In genomic region chr18:50105027-50105426, GRCh38 we compare ENCODE assay signal across 1 cellular context.
TF ChIP-seq lines count a peak whose summit lies in the region.

No MANE protein-coding gene starts in this region.

TF ChIP-seq in HEK293, 187 proteins besides CTCF, POLR2A, EP300 and RAD21 (continued from another document and continues in another):
- TF ChIP-seq ZNF221 (tag by site-specific recombination; IDR thresholded peaks at IDR 0.05; ENCODE audit: borderline replicate concordance) (no peak), ZNF623 (tag by site-specific recombination; IDR thresholded peaks at IDR 0.05) (peak; percentile 89), RBAK (tag by site-specific recombination; IDR thresholded peaks at IDR 0.05) (peak; percentile 77; the same call in 1 of the 2 replicates), ZNF133 (tag by site-specific recombination; IDR thresholded peaks at IDR 0.05) (no peak), ZNF747 (tag by site-specific recombination; IDR thresholded peaks at IDR 0.05) (no peak), ZNF510 (tag by site-specific recombination; IDR thresholded peaks at IDR 0.05; ENCODE audit: insufficient replicate concordance) (peak; percentile 95), ZNF654 (tag by site-specific recombination; IDR thresholded peaks at IDR 0.05; ENCODE audit: low read depth) (peak; percentile 60), ZNF184 (tag by site-specific recombination; IDR thresholded peaks at IDR 0.05) (no peak), ZNF394 (tag by site-specific recombination; IDR thresholded peaks at IDR 0.05; ENCODE audit: borderline replicate concordance) (peak; percentile 99), ZNF416 (tag by site-specific recombination; IDR thresholded peaks at IDR 0.05) (no peak), ZIC2 (tag by site-specific recombination; IDR thresholded peaks at IDR 0.05) (no peak), ZFP69B (tag by site-specific recombination; IDR thresholded peaks at IDR 0.05) (no peak), SCRT2 (tag by site-specific recombination; IDR thresholded peaks at IDR 0.05) (no peak), ZXDB (tag by site-specific recombination; IDR thresholded peaks at IDR 0.05) (peak; percentile 90), ZNF629 (tag by site-specific recombination; IDR thresholded peaks at IDR 0.05) (peak; percentile 74), ZNF777 (tag by site-specific recombination; IDR thresholded peaks at IDR 0.05; ENCODE audit: borderline replicate concordance) (no peak), FEZF1 (tag by site-specific recombination; IDR thresholded peaks at IDR 0.05) (0 out of 2 replicates have a peak, but pooled peaks have one; percentile 19), EGR2 (tag by site-specific recombination; IDR thresholded peaks at IDR 0.05; ENCODE audit: low read depth) (no peak), ZNF48 (tag by site-specific recombination; IDR thresholded peaks at IDR 0.05) (no peak), ZNF548 (tag by site-specific recombination; IDR thresholded peaks at IDR 0.05) (no peak), ZNF292 (tag by site-specific recombination; IDR thresholded peaks at IDR 0.05; ENCODE audit: borderline replicate concordance, low read depth) (peak; percentile 64; the same call in 1 of the 2 replicates), ZNF341 (tag by site-specific recombination; IDR thresholded peaks at IDR 0.05; ENCODE audit: low read depth) (peak; percentile 45), ZBTB48 (tag by site-specific recombination; IDR thresholded peaks at IDR 0.05) (no peak), ZNF560 (tag by site-specific recombination; IDR thresholded peaks at IDR 0.05; ENCODE audit: borderline replicate concordance) (peak; percentile 98), ZSCAN16 (tag by site-specific recombination; IDR thresholded peaks at IDR 0.05) (no peak), ZNF114 (tag by site-specific recombination; IDR thresholded peaks at IDR 0.05) (no peak), SCRT1 (tag by site-specific recombination; IDR thresholded peaks at IDR 0.05; ENCODE audit: borderline replicate concordance) (no peak), ZNF366 (tag by site-specific recombination; conservative IDR thresholded peaks at IDR 0.05) (peak; percentile 46; the same call in 1 of the 2 replicates), ZSCAN18 (tag by site-specific recombination; IDR thresholded peaks at IDR 0.05) (no peak), ZNF121 (tag by site-specific recombination; IDR thresholded peaks at IDR 0.05) (0 out of 2 replicates have a peak, but pooled peaks have one; percentile 62), ZNF112 (tag by site-specific recombination; IDR thresholded peaks at IDR 0.05) (no peak), ZNF140 (tag by site-specific recombination; IDR thresholded peaks at IDR 0.05) (peak; percentile 96), ZNF521 (tag by site-specific recombination; IDR thresholded peaks at IDR 0.05) (no peak), SP2 (tag by site-specific recombination; IDR thresholded peaks at IDR 0.05) (no peak), KLF1 (tag by site-specific recombination; IDR thresholded peaks at IDR 0.05) (no peak), ZNF335 (tag by site-specific recombination; conservative IDR thresholded peaks at IDR 0.05) (no peak), ATF2 (tag by site-specific recombination; IDR thresholded peaks at IDR 0.05; ENCODE audit: low read depth) (no peak), ZNF501 (tag by site-specific recombination; IDR thresholded peaks at IDR 0.05) (peak; percentile 80; the same call in 1 of the 2 replicates), ZNF311 (tag by site-specific recombination; IDR thresholded peaks at IDR 0.05; ENCODE audit: borderline replicate concordance) (no peak), ZNF670 (tag by site-specific recombination; IDR thresholded peaks at IDR 0.05; ENCODE audit: low read depth) (no peak), ZNF677 (tag by site-specific recombination; IDR thresholded peaks at IDR 0.05) (no peak), ZNF18 (tag by site-specific recombination; IDR thresholded peaks at IDR 0.05) (no peak)
- TF ChIP-seq, protein P1, sequence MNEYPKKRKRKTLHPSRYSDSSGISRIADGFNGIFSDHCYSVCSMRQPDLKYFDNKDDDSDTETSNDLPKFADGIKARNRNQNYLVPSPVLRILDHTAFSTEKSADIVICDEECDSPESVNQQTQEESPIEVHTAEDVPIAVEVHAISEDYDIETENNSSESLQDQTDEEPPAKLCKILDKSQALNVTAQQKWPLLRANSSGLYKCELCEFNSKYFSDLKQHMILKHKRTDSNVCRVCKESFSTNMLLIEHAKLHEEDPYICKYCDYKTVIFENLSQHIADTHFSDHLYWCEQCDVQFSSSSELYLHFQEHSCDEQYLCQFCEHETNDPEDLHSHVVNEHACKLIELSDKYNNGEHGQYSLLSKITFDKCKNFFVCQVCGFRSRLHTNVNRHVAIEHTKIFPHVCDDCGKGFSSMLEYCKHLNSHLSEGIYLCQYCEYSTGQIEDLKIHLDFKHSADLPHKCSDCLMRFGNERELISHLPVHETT (tag by site-specific recombination; IDR thresholded peaks at IDR 0.05): 0 out of 2 replicates have a peak, but pooled peaks have one; percentile 27
- TF ChIP-seq, protein P2, sequence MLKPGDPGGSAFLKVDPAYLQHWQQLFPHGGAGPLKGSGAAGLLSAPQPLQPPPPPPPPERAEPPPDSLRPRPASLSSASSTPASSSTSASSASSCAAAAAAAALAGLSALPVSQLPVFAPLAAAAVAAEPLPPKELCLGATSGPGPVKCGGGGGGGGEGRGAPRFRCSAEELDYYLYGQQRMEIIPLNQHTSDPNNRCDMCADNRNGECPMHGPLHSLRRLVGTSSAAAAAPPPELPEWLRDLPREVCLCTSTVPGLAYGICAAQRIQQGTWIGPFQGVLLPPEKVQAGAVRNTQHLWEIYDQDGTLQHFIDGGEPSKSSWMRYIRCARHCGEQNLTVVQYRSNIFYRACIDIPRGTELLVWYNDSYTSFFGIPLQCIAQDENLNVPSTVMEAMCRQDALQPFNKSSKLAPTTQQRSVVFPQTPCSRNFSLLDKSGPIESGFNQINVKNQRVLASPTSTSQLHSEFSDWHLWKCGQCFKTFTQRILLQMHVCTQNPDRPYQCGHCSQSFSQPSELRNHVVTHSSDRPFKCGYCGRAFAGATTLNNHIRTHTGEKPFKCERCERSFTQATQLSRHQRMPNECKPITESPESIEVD (tag by site-specific recombination; IDR thresholded peaks at IDR 0.05): no peak
- TF ChIP-seq, protein P3, sequence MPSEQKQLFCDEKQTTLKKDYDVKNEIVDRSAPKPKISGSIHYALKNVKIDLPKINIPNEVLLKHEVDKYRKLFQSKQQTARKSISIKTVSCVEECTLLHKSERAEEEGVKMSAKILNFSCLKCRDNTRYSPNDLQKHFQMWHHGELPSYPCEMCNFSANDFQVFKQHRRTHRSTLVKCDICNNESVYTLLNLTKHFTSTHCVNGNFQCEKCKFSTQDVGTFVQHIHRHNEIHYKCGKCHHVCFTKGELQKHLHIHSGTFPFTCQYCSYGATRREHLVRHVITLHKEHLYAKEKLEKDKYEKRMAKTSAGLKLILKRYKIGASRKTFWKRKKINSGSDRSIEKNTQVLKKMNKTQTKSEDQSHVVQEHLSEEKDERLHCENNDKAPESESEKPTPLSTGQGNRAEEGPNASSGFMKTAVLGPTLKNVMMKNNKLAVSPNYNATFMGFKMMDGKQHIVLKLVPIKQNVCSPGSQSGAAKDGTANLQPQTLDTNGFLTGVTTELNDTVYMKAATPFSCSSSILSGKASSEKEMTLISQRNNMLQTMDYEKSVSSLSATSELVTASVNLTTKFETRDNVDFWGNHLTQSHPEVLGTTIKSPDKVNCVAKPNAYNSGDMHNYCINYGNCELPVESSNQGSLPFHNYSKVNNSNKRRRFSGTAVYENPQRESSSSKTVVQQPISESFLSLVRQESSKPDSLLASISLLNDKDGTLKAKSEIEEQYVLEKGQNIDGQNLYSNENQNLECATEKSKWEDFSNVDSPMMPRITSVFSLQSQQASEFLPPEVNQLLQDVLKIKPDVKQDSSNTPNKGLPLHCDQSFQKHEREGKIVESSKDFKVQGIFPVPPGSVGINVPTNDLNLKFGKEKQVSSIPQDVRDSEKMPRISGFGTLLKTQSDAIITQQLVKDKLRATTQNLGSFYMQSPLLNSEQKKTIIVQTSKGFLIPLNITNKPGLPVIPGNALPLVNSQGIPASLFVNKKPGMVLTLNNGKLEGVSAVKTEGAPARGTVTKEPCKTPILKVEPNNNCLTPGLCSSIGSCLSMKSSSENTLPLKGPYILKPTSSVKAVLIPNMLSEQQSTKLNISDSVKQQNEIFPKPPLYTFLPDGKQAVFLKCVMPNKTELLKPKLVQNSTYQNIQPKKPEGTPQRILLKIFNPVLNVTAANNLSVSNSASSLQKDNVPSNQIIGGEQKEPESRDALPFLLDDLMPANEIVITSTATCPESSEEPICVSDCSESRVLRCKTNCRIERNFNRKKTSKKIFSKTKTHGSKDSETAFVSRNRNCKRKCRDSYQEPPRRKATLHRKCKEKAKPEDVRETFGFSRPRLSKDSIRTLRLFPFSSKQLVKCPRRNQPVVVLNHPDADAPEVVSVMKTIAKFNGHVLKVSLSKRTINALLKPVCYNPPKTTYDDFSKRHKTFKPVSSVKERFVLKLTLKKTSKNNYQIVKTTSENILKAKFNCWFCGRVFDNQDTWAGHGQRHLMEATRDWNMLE (tag by site-specific recombination; conservative IDR thresholded peaks at IDR 0.05; ENCODE audit: low read depth): peak; percentile 98
- TF ChIP-seq, protein P4, sequence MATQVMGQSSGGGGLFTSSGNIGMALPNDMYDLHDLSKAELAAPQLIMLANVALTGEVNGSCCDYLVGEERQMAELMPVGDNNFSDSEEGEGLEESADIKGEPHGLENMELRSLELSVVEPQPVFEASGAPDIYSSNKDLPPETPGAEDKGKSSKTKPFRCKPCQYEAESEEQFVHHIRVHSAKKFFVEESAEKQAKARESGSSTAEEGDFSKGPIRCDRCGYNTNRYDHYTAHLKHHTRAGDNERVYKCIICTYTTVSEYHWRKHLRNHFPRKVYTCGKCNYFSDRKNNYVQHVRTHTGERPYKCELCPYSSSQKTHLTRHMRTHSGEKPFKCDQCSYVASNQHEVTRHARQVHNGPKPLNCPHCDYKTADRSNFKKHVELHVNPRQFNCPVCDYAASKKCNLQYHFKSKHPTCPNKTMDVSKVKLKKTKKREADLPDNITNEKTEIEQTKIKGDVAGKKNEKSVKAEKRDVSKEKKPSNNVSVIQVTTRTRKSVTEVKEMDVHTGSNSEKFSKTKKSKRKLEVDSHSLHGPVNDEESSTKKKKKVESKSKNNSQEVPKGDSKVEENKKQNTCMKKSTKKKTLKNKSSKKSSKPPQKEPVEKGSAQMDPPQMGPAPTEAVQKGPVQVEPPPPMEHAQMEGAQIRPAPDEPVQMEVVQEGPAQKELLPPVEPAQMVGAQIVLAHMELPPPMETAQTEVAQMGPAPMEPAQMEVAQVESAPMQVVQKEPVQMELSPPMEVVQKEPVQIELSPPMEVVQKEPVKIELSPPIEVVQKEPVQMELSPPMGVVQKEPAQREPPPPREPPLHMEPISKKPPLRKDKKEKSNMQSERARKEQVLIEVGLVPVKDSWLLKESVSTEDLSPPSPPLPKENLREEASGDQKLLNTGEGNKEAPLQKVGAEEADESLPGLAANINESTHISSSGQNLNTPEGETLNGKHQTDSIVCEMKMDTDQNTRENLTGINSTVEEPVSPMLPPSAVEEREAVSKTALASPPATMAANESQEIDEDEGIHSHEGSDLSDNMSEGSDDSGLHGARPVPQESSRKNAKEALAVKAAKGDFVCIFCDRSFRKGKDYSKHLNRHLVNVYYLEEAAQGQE (tag by site-specific recombination; IDR thresholded peaks at IDR 0.05): peak; percentile 79
- TF ChIP-seq, protein P5, sequence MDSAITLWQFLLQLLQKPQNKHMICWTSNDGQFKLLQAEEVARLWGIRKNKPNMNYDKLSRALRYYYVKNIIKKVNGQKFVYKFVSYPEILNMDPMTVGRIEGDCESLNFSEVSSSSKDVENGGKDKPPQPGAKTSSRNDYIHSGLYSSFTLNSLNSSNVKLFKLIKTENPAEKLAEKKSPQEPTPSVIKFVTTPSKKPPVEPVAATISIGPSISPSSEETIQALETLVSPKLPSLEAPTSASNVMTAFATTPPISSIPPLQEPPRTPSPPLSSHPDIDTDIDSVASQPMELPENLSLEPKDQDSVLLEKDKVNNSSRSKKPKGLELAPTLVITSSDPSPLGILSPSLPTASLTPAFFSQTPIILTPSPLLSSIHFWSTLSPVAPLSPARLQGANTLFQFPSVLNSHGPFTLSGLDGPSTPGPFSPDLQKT (IDR thresholded peaks at IDR 0.05; ENCODE audit: borderline replicate concordance, low read depth, low read length): no peak
- TF ChIP-seq, protein P6, sequence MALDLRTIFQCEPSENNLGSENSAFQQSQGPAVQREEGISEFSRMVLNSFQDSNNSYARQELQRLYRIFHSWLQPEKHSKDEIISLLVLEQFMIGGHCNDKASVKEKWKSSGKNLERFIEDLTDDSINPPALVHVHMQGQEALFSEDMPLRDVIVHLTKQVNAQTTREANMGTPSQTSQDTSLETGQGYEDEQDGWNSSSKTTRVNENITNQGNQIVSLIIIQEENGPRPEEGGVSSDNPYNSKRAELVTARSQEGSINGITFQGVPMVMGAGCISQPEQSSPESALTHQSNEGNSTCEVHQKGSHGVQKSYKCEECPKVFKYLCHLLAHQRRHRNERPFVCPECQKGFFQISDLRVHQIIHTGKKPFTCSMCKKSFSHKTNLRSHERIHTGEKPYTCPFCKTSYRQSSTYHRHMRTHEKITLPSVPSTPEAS (tag by site-specific recombination; IDR thresholded peaks at IDR 0.05): no peak
